ENCODE assay signal across 22 cellular contexts in the genomic region with DNA sequence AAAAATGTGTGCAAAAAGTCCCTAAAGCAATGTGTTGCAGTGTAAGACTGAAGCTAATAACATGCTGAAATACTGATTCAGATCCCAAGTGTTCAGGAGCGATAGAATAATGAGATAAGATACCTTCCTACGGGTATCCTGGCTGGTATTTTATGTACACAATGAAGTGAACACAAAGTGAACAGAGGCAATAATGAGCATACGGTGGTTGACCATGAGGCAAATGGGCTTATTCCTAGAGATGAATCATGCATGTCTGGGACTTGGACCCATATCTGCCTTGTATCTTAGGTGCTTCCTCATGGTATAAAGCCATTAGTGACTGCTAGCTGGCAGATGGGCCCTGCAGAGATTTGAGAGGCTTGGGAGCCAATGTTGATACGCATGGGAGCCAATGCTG. TPM values are rescaled to one million over a fixed set of nuclear protein-coding genes. Genes with fewer than 3 reads are reported as not detected.
DNase-seq lines count a peak whose midpoint lies in the region; FAIRE-seq and TF ChIP-seq lines count a peak whose summit lies in the region.
"Had no signal": no experiment of that assay in that cellular context is flagged by ENCODE, and none has a peak within 500 bp of the region (broad histone marks: within the 10 kb centered on the region; RNA-seq: fewer than 3 reads in every experiment).

No MANE protein-coding gene starts in this region.

- H3K4me3 Mint-ChIP-seq in endodermal cell: no peak overlapping the region
- H3K4me3 Mint-ChIP-seq: B cell; CD4-positive, alpha-beta T cell; CD8-positive, alpha-beta T cell had no signal

- H3K9me3 Mint-ChIP-seq in endodermal cell: no peaks in the 10 kb centered on the region
- H3K9me3 Mint-ChIP-seq: CD8-positive, alpha-beta T cell had no signal

- H3K4me1 Mint-ChIP-seq in endodermal cell: peaks cover 61% of the 10 kb centered on the region
- H3K4me1 Mint-ChIP-seq: B cell had no signal

- no peaks in the 10 kb centered on the region for H3K27me3 ChIP-seq in endodermal cell (ENCODE audit: control insufficient read depth, insufficient read depth, low read length, poor library complexity, severe bottlenecking)
- H3K27me3 ChIP-seq: BLaER1 treated with 17β-estradiol and CSF1 and Interleukin-3, amounts not matched to agents 10 nM and 100 nM had no signal

- no peak overlapping the region for H3K27ac ChIP-seq in endodermal cell (ENCODE audit: low read depth, low read length)
- H3K27ac ChIP-seq: 22Rv1; A549; BLaER1 treated with 17β-estradiol and CSF1 and Interleukin-3, amounts not matched to agents 10 nM and 100 nM; C4-2B had no signal

- TF ChIP-seq CTCF in endodermal cell (conservative IDR thresholded peaks at IDR 0.05): no peak

- no peak overlapping the region for H3K27ac Mint-ChIP-seq in endodermal cell
- H3K27ac Mint-ChIP-seq: B cell; CD4-positive, alpha-beta T cell; CD8-positive, alpha-beta T cell had no signal

- peaks cover 1% of the 10 kb centered on the region for H3K36me3 ChIP-seq in endodermal cell (ENCODE audit: control insufficient read depth, insufficient read depth, low read length)

- peak; percentile 58 for FAIRE-seq in HTR-8/SVneo (lab: Jason Lieb, UNC)
- FAIRE-seq: A549, D721Med, G401.6, GM12891, GM19239 had no signal

- DNase-seq in NCI-H82 (lab: John Stamatoyannopoulos, UW) (peak; percentile 29), NCI-H82 treated with DMSO at 0.1 percent for 48 hours (lab: John Stamatoyannopoulos, UW; ENCODE audit: unreplicated experiment) (no peak), HTR-8/SVneo (ENCODE audit: insufficient read length, low spot score) (no peak), endodermal cell (peak; percentile 35), RPMI8226 (no peak)
- DNase-seq in activated CD8-positive, alpha-beta memory T cell treated with anti-CD3 and anti-CD28 coated beads, Interleukin-2, amount 50 U/mL, for 48 hours: no peak
- DNase-seq: AML-193; Caco-2; Calu3; CD4-positive, alpha-beta T cell; CD8-positive, alpha-beta T cell; DMS79 treated with DMSO at 0.1 percent for 48 hours; GF-D8 had no signal

- H3K9ac ChIP-seq in endodermal cell (ENCODE audit: extremely low read depth, low read length, poor library complexity, severe bottlenecking): no peak overlapping the region
- H3K9ac ChIP-seq: BLaER1 treated with 17β-estradiol and CSF1 and Interleukin-3, amounts not matched to agents 10 nM and 100 nM had no signal

- WGBS in endodermal cell (ENCODE audit: insufficient coverage in 1 of 2, insufficient read length in 1 of 2), 2 experiments: 93 to 97% methylated on average over 4 of the region's 4 CpGs

- no peak overlapping the region for H3K4me3 ChIP-seq in endodermal cell (ENCODE audit: low read length)
- H3K4me3 ChIP-seq: A549; BLaER1 treated with 17β-estradiol and CSF1 and Interleukin-3, amounts not matched to agents 10 nM and 100 nM had no signal

- H3K9me3 ChIP-seq in endodermal cell (ENCODE audit: control insufficient read depth, low read length): no peaks in the 10 kb centered on the region
- H3K9me3 ChIP-seq: A549, Caco-2 had no signal

- no peaks in the 10 kb centered on the region for H3K27me3 Mint-ChIP-seq in endodermal cell (ENCODE audit: insufficient read depth)
- H3K27me3 Mint-ChIP-seq: B cell had no signal

- H3K36me3 Mint-ChIP-seq in endodermal cell (ENCODE audit: low read depth): peaks cover 17% of the 10 kb centered on the region
- H3K36me3 Mint-ChIP-seq: CD8-positive, alpha-beta T cell had no signal

- H3K4me1 ChIP-seq in endodermal cell (ENCODE audit: control insufficient read depth, insufficient read depth, low read length): peaks cover 10% of the 10 kb centered on the region
- H3K4me1 ChIP-seq: A549 had no signal

RNA-seq across cellular contexts. Expression of gene PTPRG, which starts 21.5 kb away (rescaled TPM):
- total RNA-seq in endodermal cell: 100 to 1,000 TPM in 1 of 2 donors, 10 to 100 TPM in 1; 76.5 to 108 TPM
- 49.7 TPM for polyA plus RNA-seq in endodermal cell (2013, experiment 1 of 2)
- polyA plus RNA-seq in endodermal cell (2013, experiment 2 of 2): 51.9 TPM
- total RNA-seq: CD8-positive, alpha-beta T cell had no signal

Comparison
In these comparisons a context has a peak if more than half of its experiments do, and no peak if none do; other contexts are left out.
1. DNase-seq: peak in NCI-H82 (single experiment) and endodermal cell (single experiment); none in NCI-H82 treated with DMSO at 0.1 percent for 48 hours (single experiment), HTR-8/SVneo (single experiment), activated CD8-positive, alpha-beta memory T cell treated with anti-CD3 and anti-CD28 coated beads, Interleukin-2, amount 50 U/mL, for 48 hours (single experiment) and RPMI8226 (single experiment).